Comparison of ENCODE assay signal across 8 cellular contexts in the genomic region with DNA sequence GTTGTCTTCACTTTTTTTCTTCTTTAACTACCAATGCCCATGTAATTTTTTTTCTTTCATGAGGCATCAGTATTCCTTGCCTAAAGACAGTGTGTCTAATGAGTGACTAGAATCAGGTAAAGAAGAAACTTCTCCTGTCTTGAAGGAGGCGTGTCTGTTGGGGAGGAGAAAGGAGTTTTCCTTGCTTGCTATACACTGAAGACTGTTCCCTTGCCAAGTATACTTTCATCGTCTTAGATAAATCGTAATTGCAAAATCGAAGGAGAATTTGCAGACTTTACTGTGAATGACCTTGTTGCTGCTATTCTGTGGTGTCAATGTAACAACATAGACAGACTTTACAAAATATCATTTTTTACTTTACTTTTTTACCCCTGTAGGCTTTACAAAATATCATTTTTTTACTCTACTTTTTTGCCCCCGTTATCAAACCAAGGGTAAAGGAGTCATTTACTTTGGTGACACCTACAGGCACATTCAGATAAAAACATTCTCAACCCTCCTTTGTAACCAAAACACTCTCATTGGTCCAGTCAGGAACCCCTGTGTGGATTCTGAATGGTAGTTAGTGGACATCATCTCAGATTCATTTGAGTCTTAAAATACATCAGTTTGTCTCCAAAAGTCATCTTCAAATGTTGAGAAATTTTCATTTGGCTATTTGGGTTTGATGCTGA.
DNase-seq lines count a peak whose midpoint lies in the region; ATAC-seq and TF ChIP-seq lines count a peak whose summit lies in the region.

No MANE protein-coding gene starts in this region.

- H3K9me3 ChIP-seq in right atrium auricular region = no peaks in the 10 kb centered on the region
- no peaks in the 10 kb centered on the region for H3K9me3 ChIP-seq in sigmoid colon

- H3K27me3 Mint-ChIP-seq in osteocyte (ENCODE audit: unreplicated experiment) = no peaks in the 10 kb centered on the region

- TF ChIP-seq CTCF in right atrium auricular region (IDR thresholded peaks at IDR 0.05) (peak in 1 of 2 donors; percentile 49), astrocyte of the cerebellum (IDR thresholded peaks at IDR 0.05; ENCODE audit: low read depth, low read length, missing control alignments) (peak; percentile 10), osteocyte (IDR thresholded peaks at IDR 0.05) (peak; percentile 37), sigmoid colon (IDR thresholded peaks at IDR 0.05) (peak in 1 of 4 experiments; percentile 12)

- no peaks in the 10 kb centered on the region for H3K4me1 ChIP-seq in right atrium auricular region
- H3K4me1 ChIP-seq in sigmoid colon = no peaks in the 10 kb centered on the region

- peaks cover 9% of the 10 kb centered on the region for H3K36me3 Mint-ChIP-seq in osteocyte (ENCODE audit: unreplicated experiment)

- peaks cover 7% of the 10 kb centered on the region for H3K9me3 Mint-ChIP-seq in osteocyte (ENCODE audit: unreplicated experiment)

- H3K36me3 ChIP-seq in right atrium auricular region = no peaks in the 10 kb centered on the region
- H3K36me3 ChIP-seq in sigmoid colon = no peaks in the 10 kb centered on the region

- H3K27ac ChIP-seq in right atrium auricular region (no peak overlapping the region), sigmoid colon (no peak overlapping the region)

- H3K4me3 ChIP-seq in right atrium auricular region (no peak overlapping the region), astrocyte of the cerebellum (ENCODE audit: low read depth, low read length) (no peak overlapping the region), sigmoid colon (no peak overlapping the region)

- no peak for TF ChIP-seq EP300 in sigmoid colon (IDR thresholded peaks at IDR 0.05)

- intact Hi-C loops in Right ventricle myocardium superior (cut with DNase I) (no loop called here), left colon (cut with DNase I, micrococcal nuclease) (no loop called here), sigmoid colon (cut with DNase I) (no loop called here)

- in situ Hi-C loops in astrocyte of the cerebellum (cut with HindIII; ENCODE audit: low sequenced_read_pairs) = no loop called here

- H3K27me3 ChIP-seq in right atrium auricular region (no peaks in the 10 kb centered on the region), sigmoid colon (no peaks in the 10 kb centered on the region)

- H3K4me1 Mint-ChIP-seq in osteocyte (ENCODE audit: unreplicated experiment) = peaks cover 66% of the 10 kb centered on the region

- no peak for TF ChIP-seq POLR2A in sigmoid colon (IDR thresholded peaks at IDR 0.05)

- WGBS in sigmoid colon, 2 donors = 66 to 74% methylated on average over 5 of the region's 5 CpGs

- ATAC-seq in Right ventricle myocardium superior (ENCODE audit: poor library complexity) = peak; percentile 63
- peak; percentile 62 for ATAC-seq in HG03280 (IDR thresholded peaks at IDR 0.05; ENCODE audit: unreplicated experiment)
- no peak for ATAC-seq in left colon

- H3K27ac Mint-ChIP-seq in osteocyte (ENCODE audit: unreplicated experiment) = peak overlapping the region; percentile 96

- H3K4me3 Mint-ChIP-seq in osteocyte (ENCODE audit: unreplicated experiment) = no peak overlapping the region

- no peak for DNase-seq in Right ventricle myocardium superior
- DNase-seq in right atrium auricular region (ENCODE audit: low spot score) = no peak
- DNase-seq in astrocyte of the cerebellum (ENCODE audit: low read depth) = no peak
- DNase-seq in osteocyte (ENCODE audit: extremely low spot score, unreplicated experiment) = no peak
- no peak for DNase-seq in GM19238 (ENCODE audit: insufficient read length, low spot score)
- no peak for DNase-seq in left colon
- DNase-seq in sigmoid colon = no peak
